ENCODE assay signal across 1 cellular context in genomic region chr21:36379236-36379635, GRCh38.
TF ChIP-seq lines count a peak whose summit lies in the region.

No MANE protein-coding gene starts in this region.

TF ChIP-seq in K562, 482 proteins besides CTCF, POLR2A, EP300 and RAD21:
- TF ChIP-seq HMBOX1 (IDR thresholded peaks at IDR 0.05) (0 out of 2 replicates have a peak, but pooled peaks have one; percentile 26), PHF20 (IDR thresholded peaks at IDR 0.05; ENCODE audit: partially characterized antibody) (no peak), CHCHD3 (CRISPR knock-in tag; IDR thresholded peaks at IDR 0.05) (no peak), CBFA2T2 (conservative IDR thresholded peaks at IDR 0.05) (no peak), SPI1 (IDR thresholded peaks at IDR 0.05; ENCODE audit: borderline replicate concordance, low read depth, low read length) (no peak), GATAD2A (IDR thresholded peaks at IDR 0.05) (no peak), TFE3 (CRISPR knock-in tag; IDR thresholded peaks at IDR 0.05) (no peak), ZNF583 (CRISPR knock-in tag; IDR thresholded peaks at IDR 0.05) (no peak), COPS2 (conservative IDR thresholded peaks at IDR 0.05) (no peak)
TF ChIP-seq in K562: peak in this region for 1.
